8 cellular contexts compared by ENCODE assay signal in the genomic region with DNA sequence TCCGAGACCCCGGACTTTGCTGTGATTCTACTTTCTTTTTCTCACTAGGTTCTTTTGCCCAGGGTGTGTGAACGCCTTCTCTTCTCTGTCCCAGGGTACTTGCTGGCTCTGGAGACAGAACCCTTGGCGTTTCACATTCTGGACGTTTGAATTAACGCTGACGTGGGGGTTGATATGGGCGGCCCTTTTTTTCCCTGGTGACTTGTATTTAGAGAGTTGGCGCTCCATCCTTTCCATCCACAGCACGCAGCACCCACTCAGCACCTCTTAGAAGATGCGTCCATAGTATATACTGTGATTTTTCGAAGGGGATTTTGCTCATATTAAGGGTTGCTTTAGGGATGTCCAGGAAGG.
DNase-seq lines count a peak whose midpoint lies in the region; ATAC-seq and TF ChIP-seq lines count a peak whose summit lies in the region.
"Not testable (repeated sequence)": the region's sequence is repeated elsewhere in the genome, so short reads cannot be mapped to it uniquely, and the experiment has no call there.

No MANE protein-coding gene starts in this region.

- H3K4me3 ChIP-seq in BLaER1 treated with 17β-estradiol and CSF1 and Interleukin-3, amounts not matched to agents 10 nM and 100 nM: peak overlapping the region; percentile 69 to 98 (median 88)
- H3K4me3 ChIP-seq in RWPE2 (ENCODE audit: severe bottlenecking): peak overlapping the region; percentile 92
- H3K4me3 ChIP-seq in endocrine pancreas (ENCODE audit: control insufficient read depth, insufficient read depth, low read length): peak overlapping the region; percentile 56
- H3K4me3 ChIP-seq in iPS-20b (ENCODE audit: low read length): peak overlapping the region; percentile 98
- H3K4me3 ChIP-seq in stomach smooth muscle (ENCODE audit: low read length in 2 of 2): peak overlapping the region; percentile 96 to 99

- peaks cover 37 to 63% (median 56%) of the 10 kb centered on the region in 10 experiments for H3K4me1 ChIP-seq in BLaER1 treated with 17β-estradiol and CSF1 and Interleukin-3, amounts not matched to agents 10 nM and 100 nM
- H3K4me1 ChIP-seq in RWPE2 (ENCODE audit: insufficient read depth, poor library complexity, severe bottlenecking); endocrine pancreas (ENCODE audit: control insufficient read depth, insufficient read depth, low read length); iPS-20b (ENCODE audit: insufficient read depth, low read length); stomach smooth muscle (ENCODE audit: control insufficient read depth, insufficient read depth, low read length): not testable (repeated sequence)

- H3K27me3 Mint-ChIP-seq in HFFc6 (ENCODE audit: insufficient read depth): peaks cover 10% of the 10 kb centered on the region
- H3K27me3 Mint-ChIP-seq in nephron progenitor cell (ENCODE audit: low read depth, poor library complexity): not testable (repeated sequence)

- peak overlapping the region; percentile 87 to 96 (median 93) for H3K9ac ChIP-seq in BLaER1 treated with 17β-estradiol and CSF1 and Interleukin-3, amounts not matched to agents 10 nM and 100 nM
- H3K9ac ChIP-seq in endocrine pancreas (ENCODE audit: control insufficient read depth, insufficient read depth, low read length) (peak overlapping the region; percentile 50), iPS-20b (ENCODE audit: low read depth, low read length) (peak overlapping the region; percentile 96), stomach smooth muscle (ENCODE audit: low read length in 2 of 2) (peak overlapping the region; percentile 90 to 92)

- H3K36me3 ChIP-seq in BLaER1 treated with 17β-estradiol and CSF1 and Interleukin-3, amounts not matched to agents 10 nM and 100 nM; RWPE2 (ENCODE audit: low read depth); endocrine pancreas (ENCODE audit: control insufficient read depth, insufficient read depth, low read length); iPS-20b (ENCODE audit: insufficient read depth, low read depth, low read length); stomach smooth muscle (ENCODE audit: control insufficient read depth in 2 of 2, insufficient read depth in 2 of 2, low read length in 2 of 2): not testable (repeated sequence)

- ATAC-seq in RWPE2 (ENCODE audit: low read depth): peak; percentile 11
- peak in 1 of 2 donors; percentile 3 for ATAC-seq in activated naive CD4-positive, alpha-beta T cell treated with anti-CD3 and anti-CD28 coated beads, Interleukin-2, amount 50 U/mL, for 72 hours

- not testable (repeated sequence) for H3K27me3 ChIP-seq in BLaER1 treated with 17β-estradiol and CSF1 and Interleukin-3, amounts not matched to agents 10 nM and 100 nM; RWPE2 (ENCODE audit: insufficient read depth, poor library complexity, severe bottlenecking); endocrine pancreas (ENCODE audit: control insufficient read depth, insufficient read depth, low read length); iPS-20b (ENCODE audit: insufficient read depth, low read length); stomach smooth muscle (ENCODE audit: control insufficient read depth in 1 of 2, insufficient read depth in 2 of 2, low read length in 2 of 2)

- DNase-seq in HFFc6: peak; percentile 7
- DNase-seq in RWPE2 (ENCODE audit: low spot score); nephron progenitor cell: not testable (repeated sequence)
- peak in 1 of 2 donors; percentile 48 for DNase-seq in activated naive CD4-positive, alpha-beta T cell treated with anti-CD3 and anti-CD28 coated beads, Interleukin-2, amount 50 U/mL, for 72 hours (ENCODE audit: low spot score in 2 of 2)

- peaks cover 9 to 22% (median 21%) of the 10 kb centered on the region in 11 experiments; a peak in 21 of 22 replicates for H4K20me1 ChIP-seq in BLaER1 treated with 17β-estradiol and CSF1 and Interleukin-3, amounts not matched to agents 10 nM and 100 nM

- not testable (repeated sequence) for H3K9me3 Mint-ChIP-seq in HFFc6; activated naive CD4-positive, alpha-beta T cell treated with anti-CD3 and anti-CD28 coated beads, Interleukin-2, amount 50 U/mL, for 72 hours; nephron progenitor cell

- H3K27ac Mint-ChIP-seq in HFFc6 (peak overlapping the region; percentile 92), nephron progenitor cell (peak overlapping the region; percentile 88)
- peak overlapping the region; percentile 97 to 99 for H3K27ac Mint-ChIP-seq in activated naive CD4-positive, alpha-beta T cell treated with anti-CD3 and anti-CD28 coated beads, Interleukin-2, amount 50 U/mL, for 72 hours

- peak overlapping the region; percentile 77 to 92 (median 88) for H3K27ac ChIP-seq in BLaER1 treated with 17β-estradiol and CSF1 and Interleukin-3, amounts not matched to agents 10 nM and 100 nM
- H3K27ac ChIP-seq in RWPE2 (ENCODE audit: poor library complexity, severe bottlenecking): peak overlapping the region; percentile 57
- H3K27ac ChIP-seq in iPS-20b (ENCODE audit: low read length): peak overlapping the region; percentile 91
- peak overlapping the region; percentile 53 for H3K27ac ChIP-seq in stomach smooth muscle (ENCODE audit: low read length)

- peak overlapping the region; percentile 69 to 99 (median 91) for H3K4me2 ChIP-seq in BLaER1 treated with 17β-estradiol and CSF1 and Interleukin-3, amounts not matched to agents 10 nM and 100 nM

- not testable (repeated sequence) for H3K36me3 Mint-ChIP-seq in HFFc6 (ENCODE audit: low read depth); nephron progenitor cell (ENCODE audit: low read depth)
- peaks cover 11 to 12% of the 10 kb centered on the region in 2 donors for H3K36me3 Mint-ChIP-seq in activated naive CD4-positive, alpha-beta T cell treated with anti-CD3 and anti-CD28 coated beads, Interleukin-2, amount 50 U/mL, for 72 hours

- peaks cover 11% of the 10 kb centered on the region; the same call in 1 of the 2 replicates for H3K4me1 Mint-ChIP-seq in HFFc6 (ENCODE audit: low read depth)
- H3K4me1 Mint-ChIP-seq in nephron progenitor cell: peaks cover 20% of the 10 kb centered on the region

- H3K9me3 ChIP-seq in BLaER1 treated with 17β-estradiol and CSF1 and Interleukin-3, amounts not matched to agents 10 nM and 100 nM (replicated peaks in 1 of 11); RWPE2 (ENCODE audit: severe bottlenecking); endocrine pancreas (ENCODE audit: control insufficient read depth, low read length); iPS-20b (ENCODE audit: insufficient read depth, low read depth, low read length); stomach smooth muscle (ENCODE audit: control insufficient read depth in 2 of 2, low read length in 2 of 2): not testable (repeated sequence)

- peak overlapping the region; percentile 98 for H3K4me3 Mint-ChIP-seq in HFFc6
- H3K4me3 Mint-ChIP-seq in nephron progenitor cell: peak overlapping the region; percentile 97

- not testable (repeated sequence) for TF ChIP-seq CTCF in HFFc6 (IDR thresholded peaks at IDR 0.05); RWPE2 (IDR thresholded peaks at IDR 0.05; ENCODE audit: poor library complexity, severe bottlenecking); nephron progenitor cell (IDR thresholded peaks at IDR 0.05)
